17 cellular contexts compared by ENCODE assay signal in the genomic region with DNA sequence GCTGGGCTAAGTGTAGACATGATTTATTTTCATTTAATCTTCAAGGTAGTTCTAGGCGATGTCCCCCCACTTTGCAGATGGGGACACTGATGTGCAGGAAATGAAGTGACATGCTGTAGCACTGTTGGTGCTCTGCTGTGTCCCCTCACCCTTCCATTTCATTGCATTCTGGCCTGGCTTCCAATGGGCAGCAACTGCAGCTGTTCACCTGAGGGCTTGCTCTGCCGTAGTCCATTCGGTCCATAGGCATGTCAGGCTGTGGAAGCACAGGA.
DNase-seq lines count a peak whose midpoint lies in the region; ATAC-seq and TF ChIP-seq lines count a peak whose summit lies in the region.
"Had no signal": no experiment of that assay in that cellular context is flagged by ENCODE, and none has a peak within 500 bp of the region (broad histone marks: within the 10 kb centered on the region; RNA-seq: fewer than 3 reads in every experiment).

No MANE protein-coding gene starts in this region.

- peaks cover 80% of the 10 kb centered on the region for H3K4me1 Mint-ChIP-seq in activated T-cell treated with anti-CD3 and anti-CD28 coated beads, Interleukin-2, amount 50 U/mL, for 24 hours (ENCODE audit: low read depth)
- H3K4me1 Mint-ChIP-seq in stimulated activated memory B cell treated with anti-CD40 and anti-IgM and Interleukin-4, amounts not matched to agents 10 μg/mL and 1 μg/mL and 100 μg/mL, for 72 hours = peaks cover 85% of the 10 kb centered on the region
- H3K4me1 Mint-ChIP-seq: nephron progenitor cell had no signal

- peaks cover 15% of the 10 kb centered on the region for H3K36me3 Mint-ChIP-seq in activated T-cell treated with anti-CD3 and anti-CD28 coated beads, Interleukin-2, amount 50 U/mL, for 24 hours (ENCODE audit: low read depth)
- peaks cover 22% of the 10 kb centered on the region for H3K36me3 Mint-ChIP-seq in stimulated activated memory B cell treated with anti-CD40 and anti-IgM and Interleukin-4, amounts not matched to agents 10 μg/mL and 1 μg/mL and 100 μg/mL, for 72 hours

- no peaks in the 10 kb centered on the region for H3K27me3 Mint-ChIP-seq in activated T-cell treated with anti-CD3 and anti-CD28 coated beads, Interleukin-2, amount 50 U/mL, for 24 hours
- no peaks in the 10 kb centered on the region for H3K27me3 Mint-ChIP-seq in stimulated activated memory B cell treated with anti-CD40 and anti-IgM and Interleukin-4, amounts not matched to agents 10 μg/mL and 1 μg/mL and 100 μg/mL, for 72 hours

- DNase-seq in activated T-cell treated with anti-CD3 and anti-CD28 coated beads, Interleukin-2, amount 50 U/mL, for 24 hours = peak; percentile 50
- DNase-seq in activated T-cell treated with anti-CD3 and anti-CD28 coated beads, Interleukin-2, amount 50 U/mL, for 48 hours = no peak
- peak; percentile 41 for DNase-seq in NCI-H69 (lab: John Stamatoyannopoulos, UW)
- peak; percentile 33 for DNase-seq in coronary artery (ENCODE audit: low spot score)
- DNase-seq in putamen (ENCODE audit: low spot score) = no peak
- DNase-seq: activated gamma-delta T cell treated with Interleukin-2 at 50 U/mL for 16 hours, cortex of kidney, DMS79 treated with DMSO at 0.1 percent for 48 hours, foreskin keratinocyte, NCI-H1930, NCI-H524 treated with DMSO at 0.1 percent for 48 hours, nephron progenitor cell, tibial artery had no signal

- peak overlapping the region; percentile 63 for H3K4me3 Mint-ChIP-seq in activated T-cell treated with anti-CD3 and anti-CD28 coated beads, Interleukin-2, amount 50 U/mL, for 24 hours
- peak overlapping the region; percentile 56 for H3K4me3 Mint-ChIP-seq in stimulated activated memory B cell treated with anti-CD40 and anti-IgM and Interleukin-4, amounts not matched to agents 10 μg/mL and 1 μg/mL and 100 μg/mL, for 72 hours
- H3K4me3 Mint-ChIP-seq: nephron progenitor cell had no signal

- TF ChIP-seq CTCF in coronary artery (IDR thresholded peaks at IDR 0.05) = no peak

- peak overlapping the region; percentile 89 for H3K27ac Mint-ChIP-seq in activated T-cell treated with anti-CD3 and anti-CD28 coated beads, Interleukin-2, amount 50 U/mL, for 24 hours
- peak overlapping the region; percentile 87 for H3K27ac Mint-ChIP-seq in stimulated activated memory B cell treated with anti-CD40 and anti-IgM and Interleukin-4, amounts not matched to agents 10 μg/mL and 1 μg/mL and 100 μg/mL, for 72 hours
- H3K27ac Mint-ChIP-seq: nephron progenitor cell had no signal

- no peak overlapping the region for H3K4me3 ChIP-seq in coronary artery
- H3K4me3 ChIP-seq: body of pancreas, tibial artery had no signal

- no peak for ATAC-seq in stimulated activated memory B cell treated with anti-CD40 and anti-IgM and Interleukin-4, amounts not matched to agents 10 μg/mL and 1 μg/mL and 100 μg/mL, for 72 hours
- ATAC-seq in HG02973 (IDR thresholded peaks at IDR 0.05; ENCODE audit: unreplicated experiment) (no peak), GM19328 (IDR thresholded peaks at IDR 0.05; ENCODE audit: unreplicated experiment) (no peak)
- ATAC-seq: body of pancreas, foreskin keratinocyte had no signal

- no peak overlapping the region for H3K27ac ChIP-seq in coronary artery
- H3K27ac ChIP-seq: body of pancreas, foreskin keratinocyte, tibial artery had no signal

- no peaks in the 10 kb centered on the region for H3K9me3 Mint-ChIP-seq in activated T-cell treated with anti-CD3 and anti-CD28 coated beads, Interleukin-2, amount 50 U/mL, for 24 hours
- peaks cover 4% of the 10 kb centered on the region for H3K9me3 Mint-ChIP-seq in stimulated activated memory B cell treated with anti-CD40 and anti-IgM and Interleukin-4, amounts not matched to agents 10 μg/mL and 1 μg/mL and 100 μg/mL, for 72 hours
- H3K9me3 Mint-ChIP-seq: nephron progenitor cell had no signal

Comparison
In these comparisons a context has a peak if more than half of its experiments do, and no peak if none do; other contexts are left out.
1. DNase-seq: peak in activated T-cell treated with anti-CD3 and anti-CD28 coated beads, Interleukin-2, amount 50 U/mL, for 24 hours (single experiment), NCI-H69 (single experiment) and coronary artery (single experiment); none in activated T-cell treated with anti-CD3 and anti-CD28 coated beads, Interleukin-2, amount 50 U/mL, for 48 hours (0 of 2) and putamen (single experiment).